In genomic region chr7:12211054-12212050, GRCh38 we compare ENCODE assay signal across 8 cellular contexts. TPM values are rescaled to one million over a fixed set of nuclear protein-coding genes. Genes with fewer than 3 reads are reported as not detected.
DNase-seq lines count a peak whose midpoint lies in the region; ATAC-seq and TF ChIP-seq lines count a peak whose summit lies in the region.

TSS of gene TMEM106B (plus strand) at chr7:12211294. CDS start at chr7:12214811, 3,517 bp downstream.

- TF ChIP-seq POLR2A in GM19099 (IDR thresholded peaks at IDR 0.05; ENCODE audit: extremely low read depth, insufficient read length, low read depth) = peak; percentile 64

- ATAC-seq in HG03432 (IDR thresholded peaks at IDR 0.05; ENCODE audit: unreplicated experiment) = peak; percentile 96

- H3K27ac ChIP-seq in cingulate gyrus (ENCODE audit: low read depth, low read length) = peak within 1 kb of the TSS; percentile 89

- peak; percentile 97 for DNase-seq in Ammon's horn (ENCODE audit: low spot score)
- peak; percentile 96 for DNase-seq in NCI-H460 (ENCODE audit: extremely low read depth, low read depth)
- DNase-seq in activated CD4-positive, alpha-beta T cell treated with anti-CD3 and anti-CD28 coated beads for 4 hours = peak; percentile 97 to 98
- DNase-seq in kidney glomerular epithelial cell (lab: John Stamatoyannopoulos, UW) = peak; percentile 90
- peak; percentile 91 to 93 for DNase-seq in stimulated activated CD4-positive, alpha-beta T cell treated with anti-CD3 and anti-CD28 coated beads, Interleukin-1b, Interleukin-23, amount 100 ng/mL, for 1 hour (ENCODE audit: low read depth in 2 of 2)

RNA-seq across cellular contexts. Expression of gene TMEM106B, which starts in this region (rescaled TPM):
- total RNA-seq in NCI-H460 (2014; rRNA removed; shearing (Covaris generic)) = 159 and 174 TPM in 2 replicates
- 98.5 and 164 TPM in 2 replicates for polyA plus RNA-seq in NCI-H460 (2014; cell fraction: nucleus; rRNA removed)

Comparison
In these comparisons a context has a peak if more than half of its experiments do, and no peak if none do; other contexts are left out.
1. Peak in every context shown above with its lines: DNase-seq, ATAC-seq and H3K27ac ChIP-seq.